7 cellular contexts compared by ENCODE assay signal in the genomic region with DNA sequence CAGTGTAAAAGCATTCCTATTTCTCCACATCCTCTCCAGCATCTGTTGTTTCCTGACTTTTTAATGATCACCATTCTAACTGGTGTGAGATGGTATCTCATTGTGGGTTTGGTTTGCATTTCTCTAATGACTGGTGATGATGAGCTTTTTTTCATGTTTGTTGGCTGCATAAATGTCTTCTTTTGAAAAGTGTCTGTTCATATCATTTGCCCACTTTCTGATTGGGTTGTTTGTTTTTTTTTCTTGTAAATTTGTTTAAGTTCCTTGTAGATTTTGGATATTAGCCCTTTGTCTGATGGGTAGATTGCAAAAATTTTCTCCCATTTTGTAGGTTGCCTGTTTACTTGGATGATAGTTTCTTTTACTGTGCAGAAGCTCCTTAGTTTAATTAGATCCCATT. TPM values are rescaled to one million over a fixed set of nuclear protein-coding genes. Genes with fewer than 3 reads are reported as not detected.
DNase-seq lines count a peak whose midpoint lies in the region; ATAC-seq lines count a peak whose summit lies in the region.
"Not testable (repeated sequence)": the region's sequence is repeated elsewhere in the genome, so short reads cannot be mapped to it uniquely, and the experiment has no call there.

No MANE protein-coding gene starts in this region.

- not testable (repeated sequence) for H3K27me3 Mint-ChIP-seq in CD4-positive, alpha-beta memory T cell; T-cell; activated CD8-positive, alpha-beta T cell treated with anti-CD3 and anti-CD28 coated beads, Interleukin-2, amount 10 ng/mL, durations not matched to agents 7 days and 5 days (ENCODE audit: low read depth); activated naive CD4-positive, alpha-beta T cell treated with anti-CD3 and anti-CD28 coated beads for 36 hours (ENCODE audit: low read depth); central memory CD8-positive, alpha-beta T cell; naive B cell; stimulated activated memory B cell treated with anti-CD40 and anti-IgM and Interleukin-4, amounts not matched to agents 10 μg/mL and 1 μg/mL and 100 μg/mL, for 72 hours

- H3K9me3 Mint-ChIP-seq in CD4-positive, alpha-beta memory T cell; T-cell; activated naive CD4-positive, alpha-beta T cell treated with anti-CD3 and anti-CD28 coated beads for 36 hours; central memory CD8-positive, alpha-beta T cell; naive B cell; stimulated activated memory B cell treated with anti-CD40 and anti-IgM and Interleukin-4, amounts not matched to agents 10 μg/mL and 1 μg/mL and 100 μg/mL, for 72 hours: not testable (repeated sequence)
- peaks cover 22% of the 10 kb centered on the region for H3K9me3 Mint-ChIP-seq in activated CD8-positive, alpha-beta T cell treated with anti-CD3 and anti-CD28 coated beads, Interleukin-2, amount 10 ng/mL, durations not matched to agents 7 days and 5 days (ENCODE audit: insufficient read depth)

- H3K4me3 ChIP-seq in CD4-positive, alpha-beta memory T cell (ENCODE audit: low read length in 2 of 2) = not testable (repeated sequence)

- POLR2A ChIA-PET in CD4-positive, alpha-beta memory T cell (lab: Charles Lee; ENCODE audit: partially characterized antibody) = interaction anchor here (1.2 kb wide), 1 partner anchor 10 kb away, joined by 3 read pairs; no protein-coding TSS in a partner anchor
- POLR2A ChIA-PET in T-cell (lab: Charles Lee); activated CD8-positive, alpha-beta T cell treated with anti-CD3 and anti-CD28 coated beads, Interleukin-2, amount 10 ng/mL, durations not matched to agents 7 days and 5 days (lab: Charles Lee): not testable (repeated sequence)

- not testable (repeated sequence) for H3K36me3 ChIP-seq in CD4-positive, alpha-beta memory T cell (ENCODE audit: insufficient read depth, low read length)

- peaks cover 83 to 100% (median 91%) of the 10 kb centered on the region in 4 donors for H3K4me1 Mint-ChIP-seq in CD4-positive, alpha-beta memory T cell
- peaks cover 93 to 98% (median 96%) of the 10 kb centered on the region in 3 donors for H3K4me1 Mint-ChIP-seq in T-cell
- H3K4me1 Mint-ChIP-seq in activated CD8-positive, alpha-beta T cell treated with anti-CD3 and anti-CD28 coated beads, Interleukin-2, amount 10 ng/mL, durations not matched to agents 7 days and 5 days (ENCODE audit: low read depth) = peaks cover 87% of the 10 kb centered on the region
- peaks cover 84% of the 10 kb centered on the region for H3K4me1 Mint-ChIP-seq in activated naive CD4-positive, alpha-beta T cell treated with anti-CD3 and anti-CD28 coated beads for 36 hours (ENCODE audit: low read depth)
- peaks cover 88% of the 10 kb centered on the region for H3K4me1 Mint-ChIP-seq in central memory CD8-positive, alpha-beta T cell
- H3K4me1 Mint-ChIP-seq in naive B cell = peaks cover 83 to 98% (median 96%) of the 10 kb centered on the region in 3 donors
- H3K4me1 Mint-ChIP-seq in stimulated activated memory B cell treated with anti-CD40 and anti-IgM and Interleukin-4, amounts not matched to agents 10 μg/mL and 1 μg/mL and 100 μg/mL, for 72 hours = peaks cover 94% of the 10 kb centered on the region

- intact Hi-C loops in CD4-positive, alpha-beta memory T cell (cut with micrococcal nuclease) = not testable (repeated sequence)
- intact Hi-C loops in activated naive CD4-positive, alpha-beta T cell treated with anti-CD3 and anti-CD28 coated beads for 36 hours (cut with micrococcal nuclease) = loop anchor here (10.0 kb wide), 1 partner anchor 375 kb away; the partner anchor contains the start of gene ENAM

- not testable (repeated sequence) for ATAC-seq in T-cell (replicated peaks in 1 of 4); activated CD8-positive, alpha-beta T cell treated with anti-CD3 and anti-CD28 coated beads, Interleukin-2, amount 10 ng/mL, durations not matched to agents 7 days and 5 days; central memory CD8-positive, alpha-beta T cell (replicated peaks; ENCODE audit: extremely low read depth, poor library complexity, severe bottlenecking); naive B cell (ENCODE audit: low read depth in 2 of 2); stimulated activated memory B cell treated with anti-CD40 and anti-IgM and Interleukin-4, amounts not matched to agents 10 μg/mL and 1 μg/mL and 100 μg/mL, for 72 hours

- peaks cover 87% of the 10 kb centered on the region for H3K4me1 ChIP-seq in CD4-positive, alpha-beta memory T cell (ENCODE audit: insufficient read depth, low read length)

- H3K27ac ChIP-seq in CD4-positive, alpha-beta memory T cell (ENCODE audit: low read depth, low read length) = not testable (repeated sequence)

- CTCF ChIA-PET in CD4-positive, alpha-beta memory T cell (lab: Charles Lee; ENCODE audit: partially characterized antibody) = interaction anchor here (8.0 kb wide), 1 partner anchor 10 kb away, joined by 127 read pairs; no protein-coding TSS in a partner anchor
- CTCF ChIA-PET in T-cell (lab: Charles Lee) = interaction anchor here (0.6 to 1.6 kb wide), 4 partner anchors 10 to 234 kb away, joined by 3 to 7 read pairs (median 3); no protein-coding TSS in a partner anchor
- CTCF ChIA-PET in activated CD8-positive, alpha-beta T cell treated with anti-CD3 and anti-CD28 coated beads, Interleukin-2, amount 10 ng/mL, durations not matched to agents 7 days and 5 days (lab: Charles Lee) = not testable (repeated sequence)
- CTCF ChIA-PET in activated naive CD4-positive, alpha-beta T cell treated with anti-CD3 and anti-CD28 coated beads for 36 hours (lab: Charles Lee) = interaction anchor here (0.6 kb wide), 1 partner anchor 234 kb away, joined by 4 read pairs; no protein-coding TSS in a partner anchor

- DNase-seq in CD4-positive, alpha-beta memory T cell; T-cell; activated CD8-positive, alpha-beta T cell treated with anti-CD3 and anti-CD28 coated beads, Interleukin-2, amount 10 ng/mL, durations not matched to agents 7 days and 5 days; activated naive CD4-positive, alpha-beta T cell treated with anti-CD3 and anti-CD28 coated beads for 36 hours; central memory CD8-positive, alpha-beta T cell (ENCODE audit: low spot score in 2 of 2); naive B cell: not testable (repeated sequence)

- peak overlapping the region in 5 of 7 donors; percentile 23 to 67 (median 41) for H3K27ac Mint-ChIP-seq in CD4-positive, alpha-beta memory T cell
- peak overlapping the region; percentile 25 to 91 for H3K27ac Mint-ChIP-seq in T-cell
- peak overlapping the region; percentile 10 for H3K27ac Mint-ChIP-seq in activated CD8-positive, alpha-beta T cell treated with anti-CD3 and anti-CD28 coated beads, Interleukin-2, amount 10 ng/mL, durations not matched to agents 7 days and 5 days
- H3K27ac Mint-ChIP-seq in activated naive CD4-positive, alpha-beta T cell treated with anti-CD3 and anti-CD28 coated beads for 36 hours = peak overlapping the region; percentile 7
- not testable (repeated sequence) for H3K27ac Mint-ChIP-seq in central memory CD8-positive, alpha-beta T cell (ENCODE audit: low read depth)
- peak overlapping the region in 3 of 6 donors; percentile 8 to 98 (median 67) for H3K27ac Mint-ChIP-seq in naive B cell
- H3K27ac Mint-ChIP-seq in stimulated activated memory B cell treated with anti-CD40 and anti-IgM and Interleukin-4, amounts not matched to agents 10 μg/mL and 1 μg/mL and 100 μg/mL, for 72 hours = peak overlapping the region; percentile 94

- peak overlapping the region in 5 of 8 donors; percentile 11 to 58 (median 39) for H3K4me3 Mint-ChIP-seq in CD4-positive, alpha-beta memory T cell
- peak overlapping the region in 2 of 3 donors; percentile 42 to 57 for H3K4me3 Mint-ChIP-seq in T-cell
- not testable (repeated sequence) for H3K4me3 Mint-ChIP-seq in activated CD8-positive, alpha-beta T cell treated with anti-CD3 and anti-CD28 coated beads, Interleukin-2, amount 10 ng/mL, durations not matched to agents 7 days and 5 days; activated naive CD4-positive, alpha-beta T cell treated with anti-CD3 and anti-CD28 coated beads for 36 hours; stimulated activated memory B cell treated with anti-CD40 and anti-IgM and Interleukin-4, amounts not matched to agents 10 μg/mL and 1 μg/mL and 100 μg/mL, for 72 hours
- H3K4me3 Mint-ChIP-seq in central memory CD8-positive, alpha-beta T cell = peak overlapping the region; percentile 26
- peak overlapping the region in 6 of 8 donors; percentile 40 to 83 (median 48) for H3K4me3 Mint-ChIP-seq in naive B cell

- H3K36me3 Mint-ChIP-seq in CD4-positive, alpha-beta memory T cell = peaks cover 45 to 60% of the 10 kb centered on the region in 2 donors
- H3K36me3 Mint-ChIP-seq in T-cell = peaks cover 52% of the 10 kb centered on the region
- H3K36me3 Mint-ChIP-seq in activated CD8-positive, alpha-beta T cell treated with anti-CD3 and anti-CD28 coated beads, Interleukin-2, amount 10 ng/mL, durations not matched to agents 7 days and 5 days (ENCODE audit: low read depth) = peaks cover 89% of the 10 kb centered on the region
- H3K36me3 Mint-ChIP-seq in activated naive CD4-positive, alpha-beta T cell treated with anti-CD3 and anti-CD28 coated beads for 36 hours (ENCODE audit: low read depth) = peaks cover 55% of the 10 kb centered on the region
- peaks cover 37% of the 10 kb centered on the region for H3K36me3 Mint-ChIP-seq in central memory CD8-positive, alpha-beta T cell (ENCODE audit: insufficient read depth)
- H3K36me3 Mint-ChIP-seq in naive B cell = peaks cover 35 to 50% of the 10 kb centered on the region in 2 donors
- H3K36me3 Mint-ChIP-seq in stimulated activated memory B cell treated with anti-CD40 and anti-IgM and Interleukin-4, amounts not matched to agents 10 μg/mL and 1 μg/mL and 100 μg/mL, for 72 hours = peaks cover 61% of the 10 kb centered on the region

- H3K27me3 ChIP-seq in CD4-positive, alpha-beta memory T cell (ENCODE audit: insufficient read depth, low read length) = not testable (repeated sequence)

- not testable (repeated sequence) for H3K9me3 ChIP-seq in CD4-positive, alpha-beta memory T cell (ENCODE audit: control insufficient read depth in 1 of 2, low read length in 2 of 2)

RNA-seq across cellular contexts. Expression of gene DCK, which starts 6.2 kb away (rescaled TPM):
- 10 to 100 TPM; 54.7 to 56.9 TPM for total RNA-seq in CD4-positive, alpha-beta memory T cell
- 100 to 1,000 TPM in 1 of 2 donors, 10 to 100 TPM in 1; 89.4 to 134 TPM for polyA plus RNA-seq in CD4-positive, alpha-beta memory T cell
- 10 to 100 TPM; 25.9 to 50.7 (median 42.1) TPM for total RNA-seq in T-cell
- total RNA-seq in activated CD8-positive, alpha-beta T cell treated with anti-CD3 and anti-CD28 coated beads, Interleukin-2, amount 10 ng/mL, durations not matched to agents 7 days and 5 days = 10 to 100 TPM; 74.2 to 77.3 TPM
- 10 to 100 TPM; 32.1 to 34.1 TPM for total RNA-seq in activated naive CD4-positive, alpha-beta T cell treated with anti-CD3 and anti-CD28 coated beads for 36 hours
- 100 to 1,000 TPM; 154 to 228 (median 181) TPM for polyA plus RNA-seq in naive B cell (ENCODE audit: low read depth in 6 of 6)
